ENCODE assay signal across 24 cellular contexts in genomic region chr3:141447391-141447790, GRCh38. TPM values are rescaled to one million over a fixed set of nuclear protein-coding genes. Genes with fewer than 3 reads are reported as not detected.
DNase-seq lines count a peak whose midpoint lies in the region; TF ChIP-seq lines count a peak whose summit lies in the region.
"Had no signal": no experiment of that assay in that cellular context is flagged by ENCODE, and none has a peak within 500 bp of the region (broad histone marks: within the 10 kb centered on the region; RNA-seq: fewer than 3 reads in every experiment).

No MANE protein-coding gene starts in this region.

- CTCF ChIA-PET in MCF 10A (lab: Yijun Ruan, JAX) (interaction anchor here (0.6 to 3.8 kb wide), 2 partner anchors 138 to 143 kb away, joined by 3 to 30 read pairs; no protein-coding TSS in a partner anchor), HEK293T (lab: Yijun Ruan, JAX) (interaction anchor here (1.4 kb wide), 1 partner anchor 87 kb away, joined by 3 read pairs; no protein-coding TSS in a partner anchor)

- no peak for TF ChIP-seq CTCF in MCF 10A (IDR thresholded peaks at IDR 0.05; ENCODE audit: unreplicated experiment)
- no peak for TF ChIP-seq CTCF in breast epithelium (IDR thresholded peaks at IDR 0.05)

- TF ChIP-seq POLR2A in breast epithelium (IDR thresholded peaks at IDR 0.05) = no peak

- H3K4me3 Mint-ChIP-seq in MCF 10A (ENCODE audit: unreplicated experiment) = no peak overlapping the region
- H3K4me3 Mint-ChIP-seq: H9 had no signal

- no TSS peak for BruUV-seq in MCF 10A (replicated peaks; lab: Mats Ljungman, UMichigan)

- H3K9me3 ChIP-seq in breast epithelium = no peaks in the 10 kb centered on the region
- H3K9me3 ChIP-seq: Caco-2, SK-N-SH had no signal

- peaks cover 77% of the 10 kb centered on the region for H3K36me3 Mint-ChIP-seq in MCF 10A (ENCODE audit: insufficient read depth, unreplicated experiment)

- H3K4me1 ChIP-seq in breast epithelium = peaks cover 0 to 6% of the 10 kb centered on the region in 2 donors

- intact Hi-C loops in MCF 10A (cut with micrococcal nuclease) (no loop called here), breast epithelium (cut with DNase I; ENCODE audit: low total_unique reads) (no loop called here)

- peak overlapping the region in 1 of 2 donors; percentile 36 for H3K27ac ChIP-seq in breast epithelium
- H3K27ac ChIP-seq: C4-2B, PC-9 had no signal

- H3K9me3 Mint-ChIP-seq in MCF 10A (ENCODE audit: unreplicated experiment) = no peaks in the 10 kb centered on the region
- H3K9me3 Mint-ChIP-seq: H9 had no signal

- H3K4me1 Mint-ChIP-seq in MCF 10A (ENCODE audit: insufficient read depth, unreplicated experiment) = peaks cover 16% of the 10 kb centered on the region

- H3K27me3 ChIP-seq in breast epithelium = no peaks in the 10 kb centered on the region

- no peaks in the 10 kb centered on the region for H3K27me3 Mint-ChIP-seq in MCF 10A (ENCODE audit: insufficient read depth, unreplicated experiment)

- peaks cover 13% of the 10 kb centered on the region for H3K36me3 ChIP-seq in breast epithelium

- H3K27ac Mint-ChIP-seq in MCF 10A (ENCODE audit: low read depth, unreplicated experiment) = peak overlapping the region; percentile 27
- H3K27ac Mint-ChIP-seq: H9 had no signal

- H3K4me3 ChIP-seq in breast epithelium = no peak overlapping the region
- H3K4me3 ChIP-seq: PC-9 had no signal

- no peak for DNase-seq in MCF 10A (ENCODE audit: unreplicated experiment)
- no peak for DNase-seq in breast epithelium (ENCODE audit: low spot score in 2 of 2)
- DNase-seq in SK-N-DZ (ENCODE audit: low spot score) = peak; percentile 88
- DNase-seq in left kidney (ENCODE audit: low read depth, low spot score) = peak; percentile 71
- DNase-seq in HEK293T (ENCODE audit: extremely low spot score) = no peak
- DNase-seq in MV-4-11 (lab: John Stamatoyannopoulos, UW) = no peak
- DNase-seq in GM19240 (ENCODE audit: insufficient read length, low spot score) = no peak
- DNase-seq: AML-193, Caco-2, DMS 273 treated with DMSO at 0.1 percent for 48 hours, DMS79 treated with DMSO at 0.1 percent for 48 hours, H9, KG1, NCI-H1105, NCI-H146, NCI-H2029, NCI-H226, NCI-H510A treated with DMSO at 0.1 percent for 48 hours, NCI-H748 treated with DMSO at 0.1 percent for 48 hours, PC-9, RPMI8226, SHP77 treated with DMSO at 0.1 percent for 48 hours, SK-N-SH had no signal

- POLR2A ChIA-PET in MCF 10A (lab: Yijun Ruan, JAX) = no interaction called here
- POLR2A ChIA-PET in HEK293T (lab: Yijun Ruan, JAX) = no interaction called here

TF ChIP-seq in HEK293T, 16 proteins besides CTCF, POLR2A, EP300 and RAD21:
- TF ChIP-seq FOXA1 (IDR thresholded peaks at IDR 0.05) (no peak), CTBP1 (IDR thresholded peaks at IDR 0.05; ENCODE audit: borderline replicate concordance) (no peak), ARNT (IDR thresholded peaks at IDR 0.05) (no peak), TARDBP (IDR thresholded peaks at IDR 0.05) (no peak), FOXK2 (IDR thresholded peaks at IDR 0.05) (no peak), SP1 (IDR thresholded peaks at IDR 0.05) (no peak), ZNF384 (IDR thresholded peaks at IDR 0.05) (no peak), PKNOX1 (IDR thresholded peaks at IDR 0.05) (no peak), ELF4 (IDR thresholded peaks at IDR 0.05) (no peak), HDGF (IDR thresholded peaks at IDR 0.05; ENCODE audit: borderline replicate concordance) (no peak), L3MBTL2 (conservative IDR thresholded peaks at IDR 0.05) (no peak), SUZ12 (IDR thresholded peaks at IDR 0.05) (no peak), FOXM1 (IDR thresholded peaks at IDR 0.05; ENCODE audit: borderline replicate concordance) (no peak), NFRKB (IDR thresholded peaks at IDR 0.05) (no peak), LEF1 (IDR thresholded peaks at IDR 0.05; ENCODE audit: borderline replicate concordance) (no peak), BHLHE40 (IDR thresholded peaks at IDR 0.05; ENCODE audit: borderline replicate concordance) (no peak)

RNA-seq across cellular contexts. Expression of gene RASA2, which starts 39.4 kb away (rescaled TPM):
- total RNA-seq in MCF 10A (2022) (15.8 and 19.5 TPM in 2 replicates), breast epithelium (10 to 100 TPM; 15.2 to 43.2 (median 22.0) TPM)
- 5.5 and 8.6 TPM in 2 replicates for polyA plus RNA-seq in SK-N-DZ (2014; cell fraction: cytosol; rRNA removed)
- polyA plus RNA-seq in SK-N-DZ (2014; cell fraction: nucleus; rRNA removed) = 15.5 and 16.1 TPM in 2 replicates

Comparison
In these comparisons a context has a peak if more than half of its experiments do, and no peak if none do; other contexts are left out.
1. DNase-seq: peak in SK-N-DZ (single experiment) and left kidney (single experiment); none in MCF 10A (single experiment), breast epithelium (0 of 2), HEK293T (single experiment), MV-4-11 (single experiment) and GM19240 (single experiment).